In the genomic region with DNA sequence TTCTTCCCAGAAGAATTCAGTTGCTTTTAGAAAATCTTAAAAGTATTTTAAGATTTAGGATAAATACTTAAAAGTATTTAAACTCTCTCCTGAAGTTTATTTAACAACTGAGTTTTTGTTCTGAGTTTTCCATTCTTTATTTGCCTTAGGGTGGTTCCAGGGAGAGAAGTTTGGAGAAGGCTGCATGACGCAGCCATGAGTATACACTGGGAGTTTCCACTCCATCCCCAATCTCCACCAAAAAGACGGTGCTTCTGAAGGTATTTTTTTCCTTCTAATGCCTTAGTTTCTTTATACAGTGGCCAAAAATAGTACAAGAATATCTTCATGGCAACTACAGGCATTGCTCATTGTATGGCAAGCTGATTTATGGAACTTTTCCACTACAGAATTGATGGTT, we compare ENCODE assay signal across 16 cellular contexts.
DNase-seq lines count a peak whose midpoint lies in the region; ATAC-seq and TF ChIP-seq lines count a peak whose summit lies in the region.
"Had no signal": no experiment of that assay in that cellular context is flagged by ENCODE, and none has a peak within 500 bp of the region (broad histone marks: within the 10 kb centered on the region; RNA-seq: fewer than 3 reads in every experiment).

No MANE protein-coding gene starts in this region.

- intact Hi-C loops in IMR-90 (cut with micrococcal nuclease): no loop called here

- WGBS in IMR-90 (ENCODE audit: extremely low coverage in 2 of 2, insufficient read length in 1 of 2), 2 experiments: no CpG with 5 or more reads among the region's 2 CpGs

- H3K27ac ChIP-seq in IMR-90 (ENCODE audit: insufficient read depth, low read length): no peak overlapping the region
- H3K27ac ChIP-seq in SJSA1: peak overlapping the region; percentile 34; the same call in 1 of the 2 replicates
- peak overlapping the region; percentile 67 for H3K27ac ChIP-seq in foreskin keratinocyte
- H3K27ac ChIP-seq: BLaER1 treated with 17β-estradiol and CSF1 and Interleukin-3, amounts not matched to agents 10 nM and 100 nM; HL-60 had no signal

- H4K91ac ChIP-seq in IMR-90 (ENCODE audit: insufficient read depth, low read depth, low read length): no peak overlapping the region

- no peak overlapping the region for H2AK5ac ChIP-seq in IMR-90 (ENCODE audit: low read depth, low read length)

- H2AFZ ChIP-seq in IMR-90 (replicated peaks; ENCODE audit: low read length, poor library complexity): no peak overlapping the region

- TF ChIP-seq CTCF in IMR-90 (conservative IDR thresholded peaks at IDR 0.05; ENCODE audit: low read depth, low read length): no peak
- no peak for TF ChIP-seq CTCF in foreskin keratinocyte (conservative IDR thresholded peaks at IDR 0.05)

- no peak overlapping the region for H2BK5ac ChIP-seq in IMR-90 (ENCODE audit: low read depth, low read length, poor library complexity, severe bottlenecking)

- POLR2A ChIA-PET in IMR-90 (lab: Charles Lee; ENCODE audit: unreplicated experiment): no interaction called here

- H3K9ac ChIP-seq in IMR-90 (ENCODE audit: low read depth, low read length): no peak overlapping the region
- H3K9ac ChIP-seq: BLaER1 treated with 17β-estradiol and CSF1 and Interleukin-3, amounts not matched to agents 10 nM and 100 nM had no signal

- H3K27me3 ChIP-seq in IMR-90 (ENCODE audit: control insufficient read depth, insufficient read depth, low read length) (no peaks in the 10 kb centered on the region; the same call in 1 of the 2 replicates), SJSA1 (replicated peaks) (no peaks in the 10 kb centered on the region), foreskin keratinocyte (no peaks in the 10 kb centered on the region)
- H3K27me3 ChIP-seq: BLaER1 treated with 17β-estradiol and CSF1 and Interleukin-3, amounts not matched to agents 10 nM and 100 nM had no signal

- H3K23ac ChIP-seq in IMR-90 (ENCODE audit: low read depth, low read length): 0 out of 2 replicates have a peak overlapping the region, but pooled peaks have one; percentile 85

- CTCF ChIA-PET in IMR-90 (lab: Yijun Ruan, JAX): no interaction called here

- no peak overlapping the region for H4K8ac ChIP-seq in IMR-90 (ENCODE audit: low read depth in 2 of 2, low read length in 2 of 2)

- no peak overlapping the region for H2AK9ac ChIP-seq in IMR-90 (replicated peaks; ENCODE audit: low read depth, low read length, poor library complexity)

- dilution Hi-C loops in IMR-90 (cut with HindIII; ENCODE audit: low sequenced_read_pairs, unreplicated experiment): no loop called here

- no peak overlapping the region for H3K4me2 ChIP-seq in IMR-90 (ENCODE audit: low read depth, low read length)
- H3K4me2 ChIP-seq: BLaER1 treated with 17β-estradiol and CSF1 and Interleukin-3, amounts not matched to agents 10 nM and 100 nM had no signal

- TF ChIP-seq RAD21 in IMR-90 (IDR thresholded peaks at IDR 0.05; ENCODE audit: low read length): no peak

- H3K9me3 ChIP-seq in IMR-90 (ENCODE audit: control insufficient read depth, insufficient read depth, low read length) (no peaks in the 10 kb centered on the region), SJSA1 (replicated peaks) (no peaks in the 10 kb centered on the region)
- H3K9me3 ChIP-seq: BLaER1 treated with 17β-estradiol and CSF1 and Interleukin-3, amounts not matched to agents 10 nM and 100 nM had no signal

- TF ChIP-seq POLR2A in IMR-90 (IDR thresholded peaks at IDR 0.05; ENCODE audit: low read depth, low read length): no peak

- no peak overlapping the region for H3K56ac ChIP-seq in IMR-90 (ENCODE audit: extremely low read depth, insufficient read depth, low read length)

- in situ Hi-C loops in IMR-90 (cut with MboI; ENCODE audit: low sequenced_read_pairs): no loop called here

- H3K9me1 ChIP-seq in IMR-90 (ENCODE audit: insufficient read depth, low read length): no peaks in the 10 kb centered on the region

- ATAC-seq in IMR-90 (ENCODE audit: low read depth) (peak; percentile 61), foreskin keratinocyte (peak; percentile 94), HG03342 (IDR thresholded peaks at IDR 0.05; ENCODE audit: unreplicated experiment) (no peak), HG03520 (IDR thresholded peaks at IDR 0.05; ENCODE audit: unreplicated experiment) (no peak), GM18517 (IDR thresholded peaks at IDR 0.05; ENCODE audit: unreplicated experiment) (no peak)
- ATAC-seq: CD8-positive, alpha-beta T cell; K562 had no signal

- H3K4me1 ChIP-seq in IMR-90 (ENCODE audit: control insufficient read depth, insufficient read depth, low read length) (no peaks in the 10 kb centered on the region), SJSA1 (replicated peaks) (peaks cover 17% of the 10 kb centered on the region), foreskin keratinocyte (peaks cover 12% of the 10 kb centered on the region)
- H3K4me1 ChIP-seq: BLaER1 treated with 17β-estradiol and CSF1 and Interleukin-3, amounts not matched to agents 10 nM and 100 nM had no signal

- peak overlapping the region; percentile 68 for H2BK120ac ChIP-seq in IMR-90 (ENCODE audit: low read depth, low read length)

- DNase-seq in EL (peak; percentile 10), IMR-90 (peak; percentile 18), SJSA1 (ENCODE audit: low read depth in 1 of 2, low spot score in 2 of 2) (peak in 1 of 2 experiments; percentile 20), foreskin keratinocyte (peak in 1 of 2 donors; percentile 44), NCI-H748 (lab: John Stamatoyannopoulos, UW; ENCODE audit: unreplicated experiment) (no peak)
- DNase-seq: Calu3; CD8-positive, alpha-beta T cell; DMS79 treated with DMSO at 0.1 percent for 48 hours; GDM1; H9 had no signal

- H3K79me1 ChIP-seq in IMR-90 (ENCODE audit: low read depth in 1 of 2, low read length in 2 of 2): no peaks in the 10 kb centered on the region

- H3K4ac ChIP-seq in IMR-90 (ENCODE audit: low read depth, low read length): peak overlapping the region; percentile 78

- 0 out of 2 replicates have a peak overlapping the region, but pooled peaks have one; percentile 25 for H2BK20ac ChIP-seq in IMR-90 (ENCODE audit: low read depth, low read length)

- H4K20me1 ChIP-seq in IMR-90 (ENCODE audit: insufficient read depth, low read length): no peaks in the 10 kb centered on the region
- H4K20me1 ChIP-seq: BLaER1 treated with 17β-estradiol and CSF1 and Interleukin-3, amounts not matched to agents 10 nM and 100 nM had no signal

- peak overlapping the region; percentile 45; the same call in 1 of the 2 replicates for H3K14ac ChIP-seq in IMR-90 (replicated peaks; ENCODE audit: low read depth, low read length)

- H3K4me3 ChIP-seq in IMR-90 (ENCODE audit: insufficient read depth, low read depth, low read length) (no peak overlapping the region), SJSA1 (no peak overlapping the region)
- H3K4me3 ChIP-seq: BLaER1 treated with 17β-estradiol and CSF1 and Interleukin-3, amounts not matched to agents 10 nM and 100 nM; K562 had no signal

- H3K18ac ChIP-seq in IMR-90 (ENCODE audit: low read depth, low read length): no peak overlapping the region

- H3K36me3 ChIP-seq in IMR-90 (ENCODE audit: control insufficient read depth, insufficient read depth, low read length) (no peaks in the 10 kb centered on the region), SJSA1 (no peaks in the 10 kb centered on the region)
- H3K36me3 ChIP-seq: BLaER1 treated with 17β-estradiol and CSF1 and Interleukin-3, amounts not matched to agents 10 nM and 100 nM had no signal

- no TSS peak for BruUV-seq in IMR-90 (replicated peaks; lab: Mats Ljungman, UMichigan)

- no peak overlapping the region for H4K5ac ChIP-seq in IMR-90 (ENCODE audit: low read depth, low read length)

- no peak overlapping the region for H2BK15ac ChIP-seq in IMR-90 (ENCODE audit: low read depth, low read length)

TF ChIP-seq in IMR-90, 13 proteins besides CTCF, POLR2A, EP300 and RAD21:
- TF ChIP-seq MAZ (IDR thresholded peaks at IDR 0.05; ENCODE audit: borderline replicate concordance, low read depth, low read length) (no peak), CHD1 (IDR thresholded peaks at IDR 0.05; ENCODE audit: low read depth, low read length) (no peak), BHLHE40 (IDR thresholded peaks at IDR 0.05; ENCODE audit: low read depth, low read length) (no peak), NFE2L2 (IDR thresholded peaks at IDR 0.05; ENCODE audit: low read depth, low read length) (no peak), CEBPB (IDR thresholded peaks at IDR 0.05; ENCODE audit: low read depth, low read length) (no peak), MAFK (IDR thresholded peaks at IDR 0.05; ENCODE audit: low read depth, low read length) (no peak), FOS (IDR thresholded peaks at IDR 0.05; ENCODE audit: low read depth, low read length) (no peak)

Comparison
In these comparisons a context has a peak if more than half of its experiments do, and no peak if none do; other contexts are left out.
1. ATAC-seq: peak in IMR-90 (single experiment) and foreskin keratinocyte (single experiment); none in HG03342 (single experiment), HG03520 (single experiment) and GM18517 (single experiment).